ENCODE assay signal across 26 cellular contexts in the genomic region with DNA sequence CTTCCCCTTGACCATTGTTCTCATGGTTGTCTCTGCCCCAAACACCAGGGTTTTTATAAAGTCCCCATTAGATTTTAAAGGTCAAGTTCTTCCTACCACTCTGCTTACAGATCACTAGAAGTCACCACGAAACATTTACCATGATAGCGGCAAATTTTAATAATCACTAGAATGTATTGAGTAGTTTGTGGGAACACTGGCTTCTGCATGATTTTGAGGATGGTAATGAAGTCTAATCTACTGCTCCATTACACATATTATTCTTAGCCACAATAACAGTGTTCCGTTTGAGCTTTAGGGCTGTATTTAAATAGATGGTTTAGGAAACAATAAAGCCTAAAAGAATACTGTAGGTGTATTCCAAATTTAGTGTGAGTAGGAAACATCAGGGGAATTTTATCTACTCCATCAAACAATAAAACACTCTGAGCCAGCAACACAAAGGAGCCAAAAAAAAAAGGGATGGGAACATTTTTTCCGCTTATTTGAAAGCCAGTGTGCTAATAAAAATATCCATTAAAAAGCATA.
"Had no signal": no experiment of that assay in that cellular context is flagged by ENCODE, and none has a peak within 500 bp of the region (broad histone marks: within the 10 kb centered on the region; RNA-seq: fewer than 3 reads in every experiment).

No MANE protein-coding gene starts in this region.

- H3K4me3 Mint-ChIP-seq: activated CD4-positive, alpha-beta memory T cell treated with anti-CD3 and anti-CD28 coated beads for 36 hours; activated CD4-positive, alpha-beta T cell treated with anti-CD3 and anti-CD28 coated beads, Interleukin-2, amount 10 ng/mL, durations not matched to agents 24 days and 14 days; activated naive CD4-positive, alpha-beta T cell treated with anti-CD3 and anti-CD28 coated beads, Interleukin-2, amount 10 ng/mL, durations not matched to agents 7 days and 5 days; neural crest cell had no signal

- H2AFZ ChIP-seq: parathyroid adenoma had no signal

- H3K27me3 ChIP-seq: foreskin keratinocyte, left lung, SJSA1 had no signal

- H3K27ac ChIP-seq: foreskin keratinocyte, left lung, parathyroid adenoma, psoas muscle, SJSA1, thoracic aorta had no signal

- H3K4me1 ChIP-seq: foreskin keratinocyte, parathyroid adenoma had no signal

- H3K4me3 ChIP-seq: left lung, psoas muscle, SJSA1, smooth muscle cell, thoracic aorta had no signal

- H3K79me2 ChIP-seq: parathyroid adenoma had no signal

- H3K27ac Mint-ChIP-seq: activated CD4-positive, alpha-beta memory T cell treated with anti-CD3 and anti-CD28 coated beads for 36 hours; activated CD4-positive, alpha-beta T cell treated with anti-CD3 and anti-CD28 coated beads, Interleukin-2, amount 10 ng/mL, durations not matched to agents 24 days and 14 days; activated naive CD4-positive, alpha-beta T cell treated with anti-CD3 and anti-CD28 coated beads, Interleukin-2, amount 10 ng/mL, durations not matched to agents 7 days and 5 days had no signal

- DNase-seq: activated CD4-positive, alpha-beta memory T cell treated with anti-CD3 and anti-CD28 coated beads for 36 hours; activated CD4-positive, alpha-beta T cell treated with anti-CD3 and anti-CD28 coated beads, Interleukin-2, amount 10 ng/mL, durations not matched to agents 24 days and 14 days; activated CD4-positive, CD25-positive, alpha-beta regulatory T cell treated with anti-CD3 and anti-CD28 coated beads, Interleukin-2, amount 50 U/mL, for 72 hours; activated effector memory CD4-positive, alpha-beta T cell treated with anti-CD3 and anti-CD28 coated beads, Interleukin-2, amount 50 U/mL, for 16 hours; activated naive CD4-positive, alpha-beta T cell treated with anti-CD3 and anti-CD28 coated beads, Interleukin-2, amount 10 ng/mL, durations not matched to agents 7 days and 5 days; activated T-cell treated with anti-CD3 and anti-CD28 coated beads, Interleukin-2, amount 50 U/mL, for 48 hours; anterior cingulate cortex; effector memory CD8-positive, alpha-beta T cell; foreskin keratinocyte; kidney glomerular epithelial cell; left lung; nucleus accumbens; psoas muscle; stimulated activated CD4-positive, alpha-beta T cell treated with anti-CD3 and anti-CD28 coated beads, Interleukin-15, amount 100 ng/mL, for 24 hours; stimulated activated CD4-positive, alpha-beta T cell treated with anti-CD3 and anti-CD28 coated beads, Interleukin-2, amount 100 ng/mL, for 24 hours; stimulated activated naive CD4-positive, alpha-beta T cell; T-helper 2 cell; trophoblast cell had no signal

- H3K4me2 ChIP-seq: smooth muscle cell had no signal

- H3K27me3 Mint-ChIP-seq: activated CD4-positive, alpha-beta memory T cell treated with anti-CD3 and anti-CD28 coated beads for 36 hours; activated CD4-positive, alpha-beta T cell treated with anti-CD3 and anti-CD28 coated beads, Interleukin-2, amount 10 ng/mL, durations not matched to agents 24 days and 14 days; activated naive CD4-positive, alpha-beta T cell treated with anti-CD3 and anti-CD28 coated beads, Interleukin-2, amount 10 ng/mL, durations not matched to agents 7 days and 5 days; effector memory CD8-positive, alpha-beta T cell had no signal

- H3K36me3 ChIP-seq: left lung, SJSA1, thoracic aorta had no signal

- FAIRE-seq: bronchial epithelial cell, colon, urothelium cell line had no signal

- H3K9ac ChIP-seq: parathyroid adenoma had no signal

- ATAC-seq: effector memory CD8-positive, alpha-beta T cell; foreskin keratinocyte; left lung; psoas muscle had no signal

- H3K9me3 Mint-ChIP-seq: effector memory CD8-positive, alpha-beta T cell had no signal

- H3K9me3 ChIP-seq: left lung, psoas muscle, SJSA1, thoracic aorta had no signal
